ENCODE assay signal across 9 cellular contexts in the genomic region with DNA sequence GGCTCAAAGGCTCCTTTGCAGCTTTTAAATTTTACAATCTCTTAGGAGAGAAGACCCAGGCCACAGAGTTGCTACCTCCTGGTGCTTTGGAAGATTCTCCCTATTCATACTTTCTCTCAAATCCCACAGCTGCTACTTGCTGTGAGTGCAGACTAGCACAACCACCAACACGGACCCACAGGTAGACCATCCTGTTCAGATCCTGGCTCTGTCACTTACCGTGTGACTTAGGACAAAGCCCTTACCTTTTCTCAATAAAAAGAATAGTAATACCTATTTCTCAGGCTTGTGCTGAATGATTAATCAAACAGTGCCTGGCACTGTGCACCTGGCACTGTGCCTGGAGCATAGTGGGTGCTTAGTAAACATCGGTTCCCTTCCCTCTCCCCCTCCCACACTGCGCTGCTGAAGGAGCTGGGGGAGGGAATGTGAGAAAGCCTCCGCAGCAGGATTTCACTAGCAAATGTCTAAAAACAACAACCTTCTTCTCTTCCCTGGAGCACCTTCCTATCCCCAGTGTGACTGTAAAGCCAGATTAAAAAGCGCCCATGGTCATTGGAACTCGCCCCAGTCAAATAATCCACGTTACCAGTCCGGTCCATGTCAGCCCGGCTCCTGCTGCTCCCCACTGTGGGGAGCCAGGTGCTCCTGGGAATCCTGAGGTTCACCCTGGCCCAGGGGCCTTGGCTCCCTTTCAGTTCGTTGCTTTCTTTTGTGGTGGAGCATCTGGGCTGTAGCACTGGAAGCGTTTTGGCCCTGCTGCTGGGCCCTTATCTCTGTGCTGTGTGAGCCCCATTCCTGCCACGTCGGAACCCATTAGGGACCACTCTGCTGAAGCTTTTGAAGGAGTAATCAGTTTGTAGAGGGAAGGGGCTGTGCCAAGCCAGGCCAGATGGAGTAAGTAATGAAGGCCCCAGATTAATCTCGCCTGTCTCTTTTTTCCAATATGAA.
DNase-seq lines count a peak whose midpoint lies in the region; ATAC-seq and TF ChIP-seq lines count a peak whose summit lies in the region.
"Had no signal": no experiment of that assay in that cellular context is flagged by ENCODE, and none has a peak within 500 bp of the region (broad histone marks: within the 10 kb centered on the region; RNA-seq: fewer than 3 reads in every experiment).

No MANE protein-coding gene starts in this region.

- peak in 1 of 2 experiments; percentile 30; a peak in 1 of 4 replicates for TF ChIP-seq EP300 in SK-N-SH (IDR thresholded peaks at IDR 0.05; ENCODE audit: borderline replicate concordance in 1 of 2, low read depth in 1 of 2, low read length in 1 of 2)

- ATAC-seq in HG03457 (IDR thresholded peaks at IDR 0.05; ENCODE audit: unreplicated experiment): no peak

- H3K9ac ChIP-seq in SK-N-SH: no peak overlapping the region

- 88% methylated on average over 11 of the region's 15 CpGs for WGBS in SK-N-SH (ENCODE audit: low lambda C conversion rate)

- H2AFZ ChIP-seq in SK-N-SH (ENCODE audit: low read depth): no peak overlapping the region

- H3K4me2 ChIP-seq in SK-N-SH: no peak overlapping the region

- POLR2A ChIA-PET in SK-N-SH (lab: Yijun Ruan, JAX): interaction anchor here (0.6 kb wide), 1 partner anchor 16 kb away, joined by 3 read pairs; no protein-coding TSS in a partner anchor

- no peaks in the 10 kb centered on the region for H3K36me3 ChIP-seq in SK-N-SH (replicated peaks in 1 of 2; ENCODE audit: control insufficient read depth in 1 of 2, insufficient read depth in 2 of 2, low read length in 1 of 2)

- TF ChIP-seq RAD21 in SK-N-SH (IDR thresholded peaks at IDR 0.05; ENCODE audit: low read length): no peak

- CTCF ChIA-PET in SK-N-SH (lab: Yijun Ruan, JAX): interaction anchor here (0.6 to 5.4 kb wide), 55 partner anchors 9 to 573 kb away, joined by 3 to 71 read pairs (median 4); partner anchors contain the start of gene PGM1

- peak overlapping the region in 1 of 2 experiments; percentile 76; a peak in 2 of 4 replicates for H3K27ac ChIP-seq in SK-N-SH (ENCODE audit: low read depth in 2 of 2, low read length in 1 of 2)

- no peaks in the 10 kb centered on the region for H3K9me3 ChIP-seq in SK-N-SH

- no peak for TF ChIP-seq CTCF in SK-N-SH (IDR thresholded peaks at IDR 0.05)
- no peak for TF ChIP-seq CTCF in fibroblast of the aortic adventitia (IDR thresholded peaks at IDR 0.05; ENCODE audit: insufficient read depth, low read length)

- peak; percentile 86 for DNase-seq in DMS 273 (lab: John Stamatoyannopoulos, UW; ENCODE audit: unreplicated experiment)
- peak; percentile 52 for DNase-seq in SK-N-SH
- DNase-seq in fibroblast of the aortic adventitia (ENCODE audit: low read depth): peak; percentile 94
- peak; percentile 11 for DNase-seq in putamen (ENCODE audit: low spot score)
- no peak for DNase-seq in KG1 (lab: John Stamatoyannopoulos, UW)
- no peak for DNase-seq in C1 segment of cervical spinal cord (lab: John Stamatoyannopoulos, UW)
- DNase-seq in NCI-H748 (lab: John Stamatoyannopoulos, UW; ENCODE audit: unreplicated experiment): no peak
- DNase-seq: stimulated activated CD4-positive, alpha-beta T cell treated with anti-CD3 and anti-CD28 coated beads, Interleukin-12 subunit alpha, Interleukin-12 subunit beta, amount 100 ng/mL, for 4 hours had no signal

- no peaks in the 10 kb centered on the region for H3K27me3 ChIP-seq in SK-N-SH (ENCODE audit: insufficient read depth)

- no peaks in the 10 kb centered on the region for H4K20me1 ChIP-seq in SK-N-SH (ENCODE audit: insufficient read depth)

- peaks cover 0 to 12% of the 10 kb centered on the region in 2 experiments; a peak in 2 of 4 replicates for H3K4me1 ChIP-seq in SK-N-SH (ENCODE audit: control insufficient read depth in 1 of 2, insufficient read depth in 2 of 2, low read depth in 1 of 2, low read length in 1 of 2)

- no peaks in the 10 kb centered on the region for H3K9me2 ChIP-seq in SK-N-SH

- H3K4me3 ChIP-seq in SK-N-SH (ENCODE audit: low read depth in 2 of 2, low read length in 1 of 2): no peak overlapping the region
- no peak overlapping the region for H3K4me3 ChIP-seq in fibroblast of the aortic adventitia (ENCODE audit: low read depth, low read length)

- H3K79me2 ChIP-seq in SK-N-SH (ENCODE audit: insufficient read depth): no peaks in the 10 kb centered on the region

- no peaks in the 10 kb centered on the region for H3F3A ChIP-seq in SK-N-SH (replicated peaks; ENCODE audit: insufficient read depth)

TF ChIP-seq in SK-N-SH, 30 proteins besides CTCF, POLR2A, EP300 and RAD21:
- no peak for TF ChIP-seq FOXM1 (IDR thresholded peaks at IDR 0.05; ENCODE audit: low read depth)
- TF ChIP-seq, protein P1, sequence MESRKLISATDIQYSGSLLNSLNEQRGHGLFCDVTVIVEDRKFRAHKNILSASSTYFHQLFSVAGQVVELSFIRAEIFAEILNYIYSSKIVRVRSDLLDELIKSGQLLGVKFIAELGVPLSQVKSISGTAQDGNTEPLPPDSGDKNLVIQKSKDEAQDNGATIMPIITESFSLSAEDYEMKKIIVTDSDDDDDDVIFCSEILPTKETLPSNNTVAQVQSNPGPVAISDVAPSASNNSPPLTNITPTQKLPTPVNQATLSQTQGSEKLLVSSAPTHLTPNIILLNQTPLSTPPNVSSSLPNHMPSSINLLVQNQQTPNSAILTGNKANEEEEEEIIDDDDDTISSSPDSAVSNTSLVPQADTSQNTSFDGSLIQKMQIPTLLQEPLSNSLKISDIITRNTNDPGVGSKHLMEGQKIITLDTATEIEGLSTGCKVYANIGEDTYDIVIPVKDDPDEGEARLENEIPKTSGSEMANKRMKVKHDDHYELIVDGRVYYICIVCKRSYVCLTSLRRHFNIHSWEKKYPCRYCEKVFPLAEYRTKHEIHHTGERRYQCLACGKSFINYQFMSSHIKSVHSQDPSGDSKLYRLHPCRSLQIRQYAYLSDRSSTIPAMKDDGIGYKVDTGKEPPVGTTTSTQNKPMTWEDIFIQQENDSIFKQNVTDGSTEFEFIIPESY (IDR thresholded peaks at IDR 0.05; ENCODE audit: borderline replicate concordance, low read depth): no peak
- TF ChIP-seq GATA2 (CRISPR knock-in tag; IDR thresholded peaks at IDR 0.05): peak; percentile 62
- TF ChIP-seq RXRA (IDR thresholded peaks at IDR 0.05; ENCODE audit: borderline replicate concordance, low read depth): no peak
- no peak for TF ChIP-seq FOSL2 (IDR thresholded peaks at IDR 0.05; ENCODE audit: borderline replicate concordance, low read depth)

Comparison
In these comparisons a context has a peak if more than half of its experiments do, and no peak if none do; other contexts are left out.
1. DNase-seq: peak in DMS 273 (single experiment), SK-N-SH (single experiment), fibroblast of the aortic adventitia (single experiment) and putamen (single experiment); none in KG1 (single experiment), C1 segment of cervical spinal cord (0 of 14) and NCI-H748 (single experiment).